11 cellular contexts compared by ENCODE assay signal in the genomic region with DNA sequence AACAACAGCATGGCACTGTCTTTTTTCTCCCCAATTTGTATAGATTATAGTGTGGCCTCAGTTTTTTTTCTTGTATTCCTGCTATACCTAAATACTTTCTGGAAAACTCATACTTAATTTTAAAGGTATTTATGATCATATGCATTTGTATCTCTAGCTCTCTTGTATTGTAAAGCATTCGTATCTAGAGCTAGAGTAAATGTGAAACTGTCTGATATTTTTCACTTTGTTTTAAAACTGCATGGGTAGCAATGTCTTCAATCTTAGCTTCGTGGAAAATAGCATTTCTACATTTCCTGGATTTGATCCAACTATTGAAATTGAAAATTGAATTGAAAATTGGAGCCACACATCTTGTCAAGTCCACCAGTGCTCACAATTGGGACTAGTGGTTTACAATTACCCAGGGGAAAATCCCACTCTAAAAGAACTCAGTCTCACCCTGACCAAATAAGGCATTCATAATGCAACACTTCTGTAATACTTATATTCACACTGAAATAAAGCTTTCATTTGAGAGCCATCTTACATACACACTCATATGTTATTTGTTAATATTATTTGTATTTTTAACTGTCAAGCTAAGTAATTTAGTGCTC. TPM values are rescaled to one million over a fixed set of nuclear protein-coding genes. Genes with fewer than 3 reads are reported as not detected.
A peak's percentile ranks its signal among the peaks of the same experiment; 100 is the strongest.
DNase-seq lines count a peak whose midpoint lies in the region; ATAC-seq, FAIRE-seq and TF ChIP-seq lines count a peak whose summit lies in the region.
"Had no signal": no experiment of that assay in that cellular context is flagged by ENCODE, and none has a peak within 500 bp of the region (broad histone marks: within the 10 kb centered on the region; RNA-seq: fewer than 3 reads in every experiment).

No MANE protein-coding gene starts in this region.

- H2AFZ ChIP-seq in endothelial cell of umbilical vein (ENCODE audit: low read depth, low read length): peak overlapping the region; percentile 93

- no TSS peak for BruUV-seq in endothelial cell of umbilical vein (replicated peaks; lab: Mats Ljungman, UMichigan)

- TF ChIP-seq CTCF in endothelial cell of umbilical vein (IDR thresholded peaks at IDR 0.05; ENCODE audit: extremely low read depth in 1 of 2, insufficient read depth in 1 of 2, low read depth in 1 of 2, low read length in 2 of 2) (no peak), mucosa of descending colon (IDR thresholded peaks at IDR 0.05) (no peak)

- FAIRE-seq in GM18507 (lab: Jason Lieb, UNC) (peak; percentile 77), endothelial cell of umbilical vein (lab: Jason Lieb, UNC) (no peak)

- H3K9me1 ChIP-seq in endothelial cell of umbilical vein (replicated peaks; ENCODE audit: control insufficient read depth, extremely low read depth, insufficient read depth, low read length): no peaks in the 10 kb centered on the region

- ATAC-seq in GM21423 (IDR thresholded peaks at IDR 0.05; ENCODE audit: unreplicated experiment) (peak; percentile 60), HG03378 (IDR thresholded peaks at IDR 0.05; ENCODE audit: unreplicated experiment) (peak; percentile 72), mucosa of descending colon (no peak)

- H3K36me3 ChIP-seq in endothelial cell of umbilical vein (ENCODE audit: control insufficient read depth in 2 of 2, extremely low read depth in 1 of 2, insufficient read depth in 2 of 2, low read length in 2 of 2) (no peaks in the 10 kb centered on the region), mucosa of descending colon (ENCODE audit: low read depth) (no peaks in the 10 kb centered on the region)
- H3K36me3 ChIP-seq: uterus had no signal

- H3K79me2 ChIP-seq in endothelial cell of umbilical vein (ENCODE audit: control insufficient read depth, insufficient read depth, low read length): no peaks in the 10 kb centered on the region

- no peak overlapping the region for H3K4me3 ChIP-seq in endothelial cell of umbilical vein (replicated peaks in 1 of 3; ENCODE audit: insufficient read depth in 1 of 3, low read depth in 1 of 3, low read length in 3 of 3)
- H3K4me3 ChIP-seq in mucosa of descending colon: no peak overlapping the region
- H3K4me3 ChIP-seq: uterus had no signal

- dilution Hi-C loops in endothelial cell of umbilical vein (cut with MboI; ENCODE audit: extremely low pct_ligation_motif_present, low sequenced_read_pairs): no loop called here

- H3K4me1 ChIP-seq in endothelial cell of umbilical vein (ENCODE audit: control insufficient read depth, extremely low read depth, insufficient read depth, low read length) (peaks cover 8% of the 10 kb centered on the region), mucosa of descending colon (ENCODE audit: low read depth) (peaks cover 5% of the 10 kb centered on the region)
- H3K4me1 ChIP-seq: uterus had no signal

- no peak overlapping the region for H3K9ac ChIP-seq in endothelial cell of umbilical vein (replicated peaks; ENCODE audit: extremely low read depth, insufficient read depth, low read length)

- H3K9me3 ChIP-seq in endothelial cell of umbilical vein (replicated peaks; ENCODE audit: control insufficient read depth, insufficient read depth, low read length) (no peaks in the 10 kb centered on the region), mucosa of descending colon (no peaks in the 10 kb centered on the region)
- H3K9me3 ChIP-seq: uterus had no signal

- H3K27me3 ChIP-seq in endothelial cell of umbilical vein (ENCODE audit: control insufficient read depth in 2 of 2, insufficient read depth in 2 of 2, low read length in 2 of 2): no peaks in the 10 kb centered on the region
- H3K27me3 ChIP-seq: uterus had no signal

- TF ChIP-seq POLR2A in endothelial cell of umbilical vein (IDR thresholded peaks at IDR 0.05; ENCODE audit: low read depth, low read length): no peak

- H3K4me2 ChIP-seq in endothelial cell of umbilical vein (ENCODE audit: insufficient read depth, low read length): no peak overlapping the region

- CTCF ChIA-PET in endothelial cell of umbilical vein (lab: Charles Lee): interaction anchor here (1.0 to 1.3 kb wide), 3 partner anchors 9 to 19 kb away, joined by 3 to 4 read pairs (median 3); no protein-coding TSS in a partner anchor

- DNase-seq in GM18507 (ENCODE audit: extremely low spot score, insufficient read length, low read depth) (no peak), endothelial cell of umbilical vein (ENCODE audit: low read depth, low spot score) (no peak), MV-4-11 (lab: John Stamatoyannopoulos, UW) (no peak), iPS-NIHi7 (ENCODE audit: extremely low spot score) (no peak), mucosa of descending colon (no peak)
- DNase-seq in stimulated activated CD4-positive, alpha-beta T cell treated with anti-CD3 and anti-CD28 coated beads, Interleukin-2, amount 100 ng/mL, for 24 hours: no peak
- DNase-seq: stimulated activated CD4-positive, alpha-beta T cell treated with anti-CD3 and anti-CD28 coated beads, Interleukin-2, amount 100 ng/mL, for 48 hours; uterus had no signal

- H3K27ac ChIP-seq in endothelial cell of umbilical vein (ENCODE audit: insufficient read depth, low read depth, low read length): no peak overlapping the region
- H3K27ac ChIP-seq: uterus, VCaP had no signal

- H4K20me1 ChIP-seq in endothelial cell of umbilical vein (replicated peaks; ENCODE audit: control insufficient read depth, extremely low read depth, insufficient read depth, low read length): no peaks in the 10 kb centered on the region

- POLR2A ChIA-PET in endothelial cell of umbilical vein (lab: Charles Lee): no interaction called here

- intact Hi-C loops in endothelial cell of umbilical vein (cut with micrococcal nuclease) (no loop called here), mucosa of descending colon (cut with DNase I, micrococcal nuclease) (no loop called here)

TF ChIP-seq in endothelial cell of umbilical vein, 7 proteins besides CTCF, POLR2A, EP300 and RAD21:
- TF ChIP-seq JUN (IDR thresholded peaks at IDR 0.05; ENCODE audit: borderline replicate concordance, insufficient read depth, insufficient read length, low read depth) (no peak), FOS (IDR thresholded peaks at IDR 0.05; ENCODE audit: borderline replicate concordance, insufficient read depth, low read length) (no peak), MAX (IDR thresholded peaks at IDR 0.05; ENCODE audit: insufficient read depth, insufficient read length) (no peak), MYC (IDR thresholded peaks at IDR 0.05; ENCODE audit: low read depth, low read length) (no peak), POLR2AphosphoS5 (IDR thresholded peaks at IDR 0.05; ENCODE audit: insufficient read depth, low read depth, low read length) (no peak), EZH2 (IDR thresholded peaks at IDR 0.05; ENCODE audit: borderline replicate concordance, low read depth, low read length, severe bottlenecking) (no peak), GATA2 (IDR thresholded peaks at IDR 0.05; ENCODE audit: insufficient read depth, insufficient read length, low read depth, low read length) (no peak)

RNA-seq across cellular contexts. Expression of gene KLF6, which starts 51.3 kb away (rescaled TPM):
- total RNA-seq in endothelial cell of umbilical vein (307 and 330 TPM in 2 replicates), mucosa of descending colon (100 to 1,000 TPM; 270 to 371 (median 331) TPM)
- polyA plus RNA-seq in endothelial cell of umbilical vein: 144 and 183 TPM in 2 replicates
- 117 and 146 TPM in 2 replicates for polyA plus RNA-seq in endothelial cell of umbilical vein (2011; cell fraction: cytosol; rRNA removed)
- 913 and 1,014 TPM in 2 replicates for polyA plus RNA-seq in endothelial cell of umbilical vein (2011; cell fraction: nucleus; rRNA removed)
- polyA plus RNA-seq in endothelial cell of umbilical vein (2012): 258 and 323 TPM in 2 replicates
- 717 and 821 TPM in 2 replicates for polyA minus RNA-seq in endothelial cell of umbilical vein
- 6.0 TPM for polyA minus RNA-seq in endothelial cell of umbilical vein (2011; cell fraction: cytosol; rRNA and poly(A)+ RNA removed)
- 1,291 and 1,303 TPM in 2 replicates for polyA minus RNA-seq in endothelial cell of umbilical vein (2011; cell fraction: nucleus; rRNA and poly(A)+ RNA removed)
